In the genomic region with DNA sequence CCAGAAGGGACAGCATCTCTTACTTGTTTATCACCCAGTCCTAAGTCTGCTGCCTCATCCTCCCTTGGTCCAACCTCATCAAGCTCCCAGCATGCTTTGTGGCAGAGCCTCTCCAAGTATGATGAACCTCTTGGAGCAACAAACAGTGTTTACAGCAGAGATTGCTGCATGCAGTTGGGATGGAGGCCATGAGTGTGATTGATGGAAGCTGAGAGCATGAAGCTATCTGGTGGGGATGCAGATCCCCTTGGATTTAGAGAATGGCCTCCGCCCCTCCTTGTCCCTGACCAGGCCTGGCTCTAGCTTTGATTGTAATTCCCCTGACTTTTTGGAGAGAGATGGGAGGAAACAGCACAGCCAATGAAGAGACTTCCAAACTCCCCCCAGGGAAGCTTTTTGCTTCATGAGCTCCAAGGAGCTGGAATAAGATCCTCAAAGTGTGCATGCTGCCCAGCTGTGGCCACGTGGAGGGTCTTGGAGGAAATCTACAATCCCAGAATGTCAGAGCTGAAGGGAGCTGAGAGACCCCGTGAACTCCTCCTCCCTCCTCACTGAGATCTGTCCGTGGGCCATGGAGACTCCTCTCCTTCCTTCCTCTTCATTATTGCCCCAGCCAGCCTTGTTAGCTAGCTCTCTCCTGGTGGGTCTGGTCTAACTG, we compare ENCODE assay signal across 20 cellular contexts.
"Had no signal": no experiment of that assay in that cellular context is flagged by ENCODE, and none has a peak within 500 bp of the region (broad histone marks: within the 10 kb centered on the region; RNA-seq: fewer than 3 reads in every experiment).

No MANE protein-coding gene starts in this region.

- ATAC-seq: activated T-helper 17 cell treated with anti-CD3 and anti-CD28 coated beads, Interleukin-2, amount 50 U/mL, for 72 hours; esophagus mucosa; foreskin keratinocyte; naive thymus-derived CD4-positive, alpha-beta T cell; SK-N-SH treated with all-trans-retinoic acid at 6 μM for 48 hours; stimulated activated naive CD8-positive, alpha-beta T cell treated with anti-CD3 and anti-CD28 coated beads, Interleukin-15, Interleukin-2, amounts not matched to agents 100 U/mL and 50 U/mL, for 24 hours had no signal

- H3K9me3 Mint-ChIP-seq: activated T-helper 17 cell treated with anti-CD3 and anti-CD28 coated beads, Interleukin-2, amount 50 U/mL, for 72 hours had no signal

- H3K27me3 ChIP-seq: foreskin keratinocyte, neutrophil had no signal

- H3K4me3 Mint-ChIP-seq: activated T-helper 17 cell treated with anti-CD3 and anti-CD28 coated beads, Interleukin-2, amount 50 U/mL, for 72 hours; naive thymus-derived CD4-positive, alpha-beta T cell had no signal

- H3K36me3 Mint-ChIP-seq: naive thymus-derived CD4-positive, alpha-beta T cell had no signal

- H3K27ac Mint-ChIP-seq: activated T-helper 17 cell treated with anti-CD3 and anti-CD28 coated beads, Interleukin-2, amount 50 U/mL, for 72 hours had no signal

- H3K9me3 ChIP-seq: neutrophil had no signal

- DNase-seq: activated CD4-positive, alpha-beta T cell treated with anti-CD3 and anti-CD28 coated beads, Interleukin-2, amount 50 U/mL, for 48 hours; activated CD4-positive, CD25-positive, alpha-beta regulatory T cell treated with anti-CD3 and anti-CD28 coated beads, Interleukin-2, amount 50 U/mL, for 72 hours; activated naive CD4-positive, alpha-beta T cell treated with Interleukin-2 at 50 U/mL for 16 hours; caudate nucleus; foreskin keratinocyte; head of caudate nucleus; left cardiac atrium; mammary epithelial cell; naive thymus-derived CD4-positive, alpha-beta T cell; retina; small intestine; stimulated activated CD4-positive, alpha-beta T cell treated with anti-CD3 and anti-CD28 coated beads, Interleukin-4, amount 100 ng/mL, for 4 hours; stimulated activated CD8-positive, alpha-beta memory T cell treated with anti-CD3 and anti-CD28 coated beads, Interleukin-4, amount 100 ng/mL, for 48 hours; stimulated activated naive CD8-positive, alpha-beta T cell treated with anti-CD3 and anti-CD28 coated beads, Interleukin-15, Interleukin-2, amounts not matched to agents 100 U/mL and 50 U/mL, for 24 hours; T-helper 1 cell had no signal

- H3K36me3 ChIP-seq: neutrophil had no signal

- H3K4me3 ChIP-seq: coronary artery had no signal

- H3K4me1 ChIP-seq: foreskin keratinocyte had no signal

- H3K27ac ChIP-seq: coronary artery, foreskin keratinocyte, neutrophil had no signal
